In genomic region chr5:176388341-176389113, GRCh38 we compare ENCODE assay signal across 1 cellular context.
TF ChIP-seq lines count a peak whose summit lies in the region.

Gene HIGD2A, plus strand, starts transcription at chr5:176388751. Its CDS starts 69 bp downstream, at chr5:176388820.
Gene NOP16, minus strand, starts transcription at chr5:176388598. Its CDS starts 59 bp downstream, at chr5:176388539.

TF ChIP-seq in HEK293, 187 proteins besides CTCF, POLR2A, EP300 and RAD21 (continued from another document and continues in another):
- TF ChIP-seq PRDM4 (tag by site-specific recombination; IDR thresholded peaks at IDR 0.05) = peak; percentile 81
- 0 out of 2 replicates have a peak, but pooled peaks have one; percentile 5 for TF ChIP-seq ZNF341 (tag by site-specific recombination; IDR thresholded peaks at IDR 0.05; ENCODE audit: low read depth)
- peak; percentile 10; the same call in 1 of the 2 replicates for TF ChIP-seq ZNF266 (tag by site-specific recombination; IDR thresholded peaks at IDR 0.05; ENCODE audit: low read depth)
- TF ChIP-seq ZSCAN5A (tag by site-specific recombination; IDR thresholded peaks at IDR 0.05) = peak; percentile 99
- no peak for TF ChIP-seq ZNF549 (tag by site-specific recombination; IDR thresholded peaks at IDR 0.05)
- TF ChIP-seq REPIN1 (tag by site-specific recombination; IDR thresholded peaks at IDR 0.05; ENCODE audit: low read depth) = no peak
- peak; percentile 89 for TF ChIP-seq KLF1 (tag by site-specific recombination; IDR thresholded peaks at IDR 0.05)
- peak; percentile 62 for TF ChIP-seq REST (tag by site-specific recombination; IDR thresholded peaks at IDR 0.05)
- no peak for TF ChIP-seq ZNF768 (tag by site-specific recombination; IDR thresholded peaks at IDR 0.05)
- TF ChIP-seq ZNF621 (tag by site-specific recombination; IDR thresholded peaks at IDR 0.05) = no peak
- TF ChIP-seq ZNF623 (tag by site-specific recombination; IDR thresholded peaks at IDR 0.05) = no peak
- peak; percentile 99 for TF ChIP-seq KLF10 (tag by site-specific recombination; IDR thresholded peaks at IDR 0.05)
- TF ChIP-seq PBX3 (CRISPR knock-in tag; IDR thresholded peaks at IDR 0.05) = no peak; the same call in 1 of the 2 replicates
- peak; percentile 89 for TF ChIP-seq ZSCAN30 (tag by site-specific recombination; IDR thresholded peaks at IDR 0.05)
- TF ChIP-seq TSHZ1 (tag by site-specific recombination; IDR thresholded peaks at IDR 0.05; ENCODE audit: borderline replicate concordance) = peak; percentile 57; the same call in 1 of the 2 replicates
- TF ChIP-seq ZNF529 (tag by site-specific recombination; IDR thresholded peaks at IDR 0.05; ENCODE audit: insufficient replicate concordance) = no peak
- TF ChIP-seq ZNF677 (tag by site-specific recombination; IDR thresholded peaks at IDR 0.05) = no peak
- TF ChIP-seq ZBTB26 (tag by site-specific recombination; optimal IDR thresholded peaks at IDR 0.05) = peak; percentile 57
- no peak for TF ChIP-seq ZNF555 (tag by site-specific recombination; conservative IDR thresholded peaks at IDR 0.05)
- TF ChIP-seq ZNF560 (tag by site-specific recombination; IDR thresholded peaks at IDR 0.05; ENCODE audit: borderline replicate concordance) = no peak
- peak; percentile 40; the same call in 1 of the 2 replicates for TF ChIP-seq FEZF1 (tag by site-specific recombination; IDR thresholded peaks at IDR 0.05)
- TF ChIP-seq ZNF280D (tag by site-specific recombination; IDR thresholded peaks at IDR 0.05) = peak; percentile 95
- no peak for TF ChIP-seq ZNF214 (tag by site-specific recombination; IDR thresholded peaks at IDR 0.05; ENCODE audit: borderline replicate concordance)
- TF ChIP-seq ZNF362 (tag by site-specific recombination; IDR thresholded peaks at IDR 0.05) = no peak
- TF ChIP-seq ZNF521 (tag by site-specific recombination; IDR thresholded peaks at IDR 0.05) = no peak
- TF ChIP-seq ZNF324 (tag by site-specific recombination; IDR thresholded peaks at IDR 0.05) = peak; percentile 100
- no peak for TF ChIP-seq HIC1 (tag by site-specific recombination; IDR thresholded peaks at IDR 0.05)
- TF ChIP-seq ZBTB11 (tag by site-specific recombination; conservative IDR thresholded peaks at IDR 0.05; ENCODE audit: low read depth) = peak; percentile 100
- no peak for TF ChIP-seq ZNF174 (tag by site-specific recombination; IDR thresholded peaks at IDR 0.05)
